In genomic region chr6:109260701-109261100, GRCh38 we compare ENCODE assay signal across 21 cellular contexts.
"Had no signal": no experiment of that assay in that cellular context is flagged by ENCODE, and none has a peak within 500 bp of the region (broad histone marks: within the 10 kb centered on the region; RNA-seq: fewer than 3 reads in every experiment).

No MANE protein-coding gene starts in this region.

- H3K9me3 Mint-ChIP-seq: activated naive CD4-positive, alpha-beta T cell treated with anti-CD3 and anti-CD28 coated beads, Interleukin-2, amount 50 U/mL, for 72 hours; memory B cell; naive thymus-derived CD4-positive, alpha-beta T cell; neural crest cell; stimulated activated naive CD8-positive, alpha-beta T cell treated with anti-CD3 and anti-CD28 coated beads, Interleukin-15, Interleukin-2, amounts not matched to agents 100 ng/mL and 50 ng/mL, for 24 hours; T-helper 1 cell treated with Interleukin-12 subunit alpha and Interleukin-12 subunit beta and Interleukin-4 antibody, amounts not matched to agents 30 μg/mL and 1 μg/mL, for 36 hours had no signal

- H3K27ac Mint-ChIP-seq: activated naive CD4-positive, alpha-beta T cell treated with anti-CD3 and anti-CD28 coated beads, Interleukin-2, amount 50 U/mL, for 72 hours; memory B cell; naive thymus-derived CD4-positive, alpha-beta T cell; stimulated activated naive CD8-positive, alpha-beta T cell treated with anti-CD3 and anti-CD28 coated beads, Interleukin-15, Interleukin-2, amounts not matched to agents 100 ng/mL and 50 ng/mL, for 24 hours; T-helper 1 cell treated with Interleukin-12 subunit alpha and Interleukin-12 subunit beta and Interleukin-4 antibody, amounts not matched to agents 30 μg/mL and 1 μg/mL, for 36 hours; WTC11 had no signal

- H3K4me1 ChIP-seq: esophagus squamous epithelium, suprapubic skin had no signal

- H3K9me3 ChIP-seq: esophagus squamous epithelium, heart right ventricle, mucosa of descending colon, suprapubic skin, tibial nerve had no signal

- H3K27me3 ChIP-seq: esophagus squamous epithelium, heart right ventricle, suprapubic skin, tibial nerve had no signal

- H3K4me1 Mint-ChIP-seq: memory B cell, neural crest cell had no signal

- H3K4me3 ChIP-seq: coronary artery, esophagus squamous epithelium, heart right ventricle, mucosa of descending colon, suprapubic skin, tibial nerve had no signal

- DNase-seq: activated gamma-delta T cell treated with Interleukin-2 at 50 U/mL for 16 hours; activated T-cell treated with anti-CD3 and anti-CD28 coated beads, Interleukin-2, amount 50 U/mL, for 1 hour; esophagus squamous epithelium; heart right ventricle; islet precursor cell; left cardiac atrium; mucosa of descending colon; naive thymus-derived CD4-positive, alpha-beta T cell; retina; stimulated activated CD4-positive, alpha-beta T cell treated with anti-CD3 and anti-CD28 coated beads, Interleukin-12 subunit alpha, Interleukin-12 subunit beta, amount 100 ng/mL, for 4 hours; stimulated activated CD4-positive, alpha-beta T cell treated with anti-CD3 and anti-CD28 coated beads, Interleukin-4, amount 100 ng/mL, for 4 hours; T1000 had no signal

- H3K27ac ChIP-seq: coronary artery, esophagus squamous epithelium, heart right ventricle, suprapubic skin, tibial nerve had no signal

- H3K36me3 ChIP-seq: esophagus squamous epithelium, heart right ventricle, suprapubic skin, tibial nerve had no signal

- H3K27me3 Mint-ChIP-seq: stimulated activated naive CD8-positive, alpha-beta T cell treated with anti-CD3 and anti-CD28 coated beads, Interleukin-15, Interleukin-2, amounts not matched to agents 100 ng/mL and 50 ng/mL, for 24 hours had no signal

- H3K4me3 Mint-ChIP-seq: memory B cell; naive thymus-derived CD4-positive, alpha-beta T cell; neural crest cell; stimulated activated naive CD8-positive, alpha-beta T cell treated with anti-CD3 and anti-CD28 coated beads, Interleukin-15, Interleukin-2, amounts not matched to agents 100 ng/mL and 50 ng/mL, for 24 hours; T-helper 1 cell treated with Interleukin-12 subunit alpha and Interleukin-12 subunit beta and Interleukin-4 antibody, amounts not matched to agents 30 μg/mL and 1 μg/mL, for 36 hours; WTC11 had no signal

- H3K36me3 Mint-ChIP-seq: activated naive CD4-positive, alpha-beta T cell treated with anti-CD3 and anti-CD28 coated beads, Interleukin-2, amount 50 U/mL, for 72 hours; naive thymus-derived CD4-positive, alpha-beta T cell had no signal

- ATAC-seq: activated naive CD4-positive, alpha-beta T cell treated with anti-CD3 and anti-CD28 coated beads, Interleukin-2, amount 50 U/mL, for 72 hours; heart right ventricle; left cardiac atrium; mucosa of descending colon; naive thymus-derived CD4-positive, alpha-beta T cell; WTC11 had no signal
